Comparison of ENCODE assay signal across 8 cellular contexts in the genomic region with DNA sequence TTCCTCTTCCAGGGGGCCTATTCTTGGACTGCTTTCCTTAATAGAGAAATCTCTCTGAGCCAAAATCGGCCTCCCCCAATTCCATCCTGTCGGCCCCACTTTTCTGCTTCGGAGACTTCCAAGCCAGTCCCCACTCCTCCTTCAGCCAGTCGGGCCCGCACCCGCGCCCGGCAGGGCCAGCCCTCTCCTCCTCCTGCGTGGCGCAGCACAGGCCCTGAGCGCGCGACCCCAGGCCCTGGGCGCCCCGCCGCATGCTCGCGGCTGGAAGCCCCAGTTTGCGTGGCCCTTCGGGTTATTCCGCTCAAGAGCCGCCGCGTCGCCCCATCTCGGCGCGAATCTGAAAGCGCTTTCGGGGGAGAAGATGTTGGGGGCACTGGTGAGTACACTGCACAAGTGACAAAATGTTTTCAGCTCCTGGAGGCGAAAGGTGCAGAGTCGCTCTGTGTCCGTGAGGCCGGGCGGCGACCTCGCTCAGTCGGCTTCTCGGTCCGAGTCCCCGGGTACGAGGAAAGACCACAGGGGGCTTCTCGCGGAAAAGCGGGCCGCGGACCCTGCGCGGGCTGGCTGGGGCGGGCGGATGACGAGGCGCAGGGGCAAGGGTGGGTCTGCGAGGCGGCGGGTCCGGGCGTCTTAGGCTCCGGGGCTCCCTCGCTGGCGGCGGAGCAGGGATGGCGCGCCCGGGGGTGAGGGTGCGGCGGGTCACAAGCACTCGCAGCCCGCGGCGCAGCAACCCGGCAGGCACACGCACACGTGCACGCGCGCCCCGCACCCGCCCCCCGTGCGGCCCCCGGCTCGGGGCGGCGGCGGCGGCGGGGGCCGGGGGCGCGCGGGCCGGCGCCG. TPM values are rescaled to one million over a fixed set of nuclear protein-coding genes. Genes with fewer than 3 reads are reported as not detected.
DNase-seq lines count a peak whose midpoint lies in the region; ATAC-seq and TF ChIP-seq lines count a peak whose summit lies in the region.

A gene with protein sequence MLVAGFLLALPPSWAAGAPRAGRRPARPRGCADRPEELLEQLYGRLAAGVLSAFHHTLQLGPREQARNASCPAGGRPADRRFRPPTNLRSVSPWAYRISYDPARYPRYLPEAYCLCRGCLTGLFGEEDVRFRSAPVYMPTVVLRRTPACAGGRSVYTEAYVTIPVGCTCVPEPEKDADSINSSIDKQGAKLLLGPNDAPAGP (plus strand): TSS at position 755 of the 840 bp plus-strand sequence. CDS start 303 bp downstream, outside the sequence.

- ATAC-seq in GM19025 (IDR thresholded peaks at IDR 0.05; ENCODE audit: low read depth, unreplicated experiment), result peak; percentile 27
- ATAC-seq in HG03280 (IDR thresholded peaks at IDR 0.05; ENCODE audit: unreplicated experiment), result peak; percentile 34
- no peak for ATAC-seq in GM18870 (IDR thresholded peaks at IDR 0.05; ENCODE audit: unreplicated experiment)

- H3K27me3 ChIP-seq in liver (ENCODE audit: control insufficient read depth in 4 of 4, insufficient read depth in 4 of 4, low read length in 3 of 4), result peaks cover 0 to 10% (median 0%) of the 10 kb centered on the region in 4 donors

- H3K36me3 ChIP-seq in liver (ENCODE audit: control insufficient read depth in 4 of 4, insufficient read depth in 3 of 4, low read depth in 1 of 4, low read length in 3 of 4), result no peaks in the 10 kb centered on the region

- H3K4me3 ChIP-seq in liver (ENCODE audit: low read depth in 1 of 3, low read length in 3 of 3), result peak within 1 kb of the TSS; percentile 23 to 74 (median 62)

- H3K9me3 ChIP-seq in liver (ENCODE audit: control insufficient read depth in 4 of 4, low read length in 3 of 4), result no peaks in the 10 kb centered on the region

- no peak within 1 kb of the TSS for H3K9ac ChIP-seq in liver (ENCODE audit: low read depth in 1 of 2, low read length in 2 of 2)

- no peak for TF ChIP-seq RAD21 in liver (IDR thresholded peaks at IDR 0.05)

- DNase-seq in C1 segment of cervical spinal cord (lab: John Stamatoyannopoulos, UW) (peak in 8 of 14 donors; percentile 13 to 58 (median 42)), T-helper 9 cell (peak; percentile 16), cerebellum (ENCODE audit: low spot score) (peak; percentile 47)
- DNase-seq in stimulated activated CD8-positive, alpha-beta memory T cell treated with anti-CD3 and anti-CD28 coated beads, Interleukin-4, amount 100 ng/mL, for 4 hours (ENCODE audit: low read depth in 2 of 2, low spot score in 1 of 2), result peak; percentile 10 to 11

- WGBS in liver, result 2% methylated on average over 95 of the region's 95 CpGs

- H3K27ac ChIP-seq in liver (ENCODE audit: low read depth in 1 of 2, low read length in 2 of 2), result no peak within 1 kb of the TSS

- TF ChIP-seq CTCF in liver (IDR thresholded peaks at IDR 0.05; ENCODE audit: low read depth, low read length, missing input control), result no peak

- peaks cover 4 to 13% (median 10%) of the 10 kb centered on the region in 4 donors for H3K4me1 ChIP-seq in liver (ENCODE audit: control insufficient read depth in 4 of 4, insufficient read depth in 4 of 4, low read length in 3 of 4)

TF ChIP-seq in liver, 16 proteins besides CTCF, POLR2A, EP300 and RAD21:
- TF ChIP-seq SP1 (IDR thresholded peaks at IDR 0.05) (no peak), FOXA2 (IDR thresholded peaks at IDR 0.05) (no peak), JUND (IDR thresholded peaks at IDR 0.05) (no peak), YY1 (IDR thresholded peaks at IDR 0.05) (no peak), HNF4A (conservative IDR thresholded peaks at IDR 0.05) (no peak), FOXA1 (IDR thresholded peaks at IDR 0.05) (no peak), HNF4G (IDR thresholded peaks at IDR 0.05) (no peak), TAF1 (conservative IDR thresholded peaks at IDR 0.05) (no peak)

RNA-seq across cellular contexts. Expression of the gene that starts here (rescaled TPM):
- total RNA-seq in cerebellum (8.5 TPM), liver (under 1 TPM; 0.08 to 0.19 TPM)
- polyA plus RNA-seq in liver, result under 1 TPM; 0.05 to 0.19 TPM
